In genomic region chr15:68337826-68338225, GRCh38 we compare ENCODE assay signal across 24 cellular contexts.
DNase-seq lines count a peak whose midpoint lies in the region; ATAC-seq and TF ChIP-seq lines count a peak whose summit lies in the region.
"Had no signal": no experiment of that assay in that cellular context is flagged by ENCODE, and none has a peak within 500 bp of the region (broad histone marks: within the 10 kb centered on the region; RNA-seq: fewer than 3 reads in every experiment).

No MANE protein-coding gene starts in this region.

- CTCF ChIA-PET in HEK293 (lab: Yijun Ruan, JAX) (no interaction called here), RWPE1 (lab: Yijun Ruan, JAX) (interaction anchor here (0.6 to 0.7 kb wide), 2 partner anchors 37 to 160 kb away, joined by 3 to 4 read pairs; no protein-coding TSS in a partner anchor)
- CTCF ChIA-PET in activated naive CD4-positive, alpha-beta T cell treated with anti-CD3 and anti-CD28 coated beads for 36 hours (lab: Charles Lee) = interaction anchor here (0.7 kb wide), 2 partner anchors 32 to 40 kb away, joined by 3 read pairs; no protein-coding TSS in a partner anchor

- H3K36me3 Mint-ChIP-seq in activated naive CD4-positive, alpha-beta T cell treated with anti-CD3 and anti-CD28 coated beads for 36 hours (ENCODE audit: low read depth) = no peaks in the 10 kb centered on the region
- H3K36me3 Mint-ChIP-seq: activated CD8-positive, alpha-beta memory T cell treated with anti-CD3 and anti-CD28 coated beads, Interleukin-2, amount 10 ng/mL, durations not matched to agents 7 days and 5 days; activated naive CD8-positive, alpha-beta T cell treated with anti-CD3 and anti-CD28 coated beads for 36 hours; brain had no signal

- intact Hi-C loops in tibial artery (cut with DNase I; ENCODE audit: low total_unique reads) = no loop called here
- intact Hi-C loops in activated naive CD4-positive, alpha-beta T cell treated with anti-CD3 and anti-CD28 coated beads for 36 hours (cut with micrococcal nuclease) = no loop called here

- POLR2A ChIA-PET in HEK293 (lab: Yijun Ruan, JAX) (no interaction called here), RWPE1 (lab: Yijun Ruan, JAX; ENCODE audit: low non-redundant PET) (no interaction called here)

- no peak overlapping the region for H3K27ac Mint-ChIP-seq in activated naive CD4-positive, alpha-beta T cell treated with anti-CD3 and anti-CD28 coated beads for 36 hours
- H3K27ac Mint-ChIP-seq: activated CD4-positive, alpha-beta T cell treated with anti-CD3 and anti-CD28 coated beads, Interleukin-2, amount 10 ng/mL, durations not matched to agents 24 days and 14 days; activated CD8-positive, alpha-beta memory T cell treated with anti-CD3 and anti-CD28 coated beads, Interleukin-2, amount 10 ng/mL, durations not matched to agents 7 days and 5 days; activated naive CD8-positive, alpha-beta T cell treated with anti-CD3 and anti-CD28 coated beads for 36 hours; activated T-helper 17 cell treated with anti-CD3 and anti-CD28 coated beads, Interleukin-2, amount 50 U/mL, for 72 hours; T-helper 1 cell treated with Interleukin-12 subunit alpha and Interleukin-12 subunit beta and Interleukin-4 antibody, amounts not matched to agents 30 μg/mL and 1 μg/mL, for 36 hours had no signal

- no peaks in the 10 kb centered on the region for H3K27me3 Mint-ChIP-seq in activated naive CD4-positive, alpha-beta T cell treated with anti-CD3 and anti-CD28 coated beads for 36 hours (ENCODE audit: low read depth)
- H3K27me3 Mint-ChIP-seq: activated CD8-positive, alpha-beta memory T cell treated with anti-CD3 and anti-CD28 coated beads, Interleukin-2, amount 10 ng/mL, durations not matched to agents 7 days and 5 days; activated naive CD8-positive, alpha-beta T cell treated with anti-CD3 and anti-CD28 coated beads for 36 hours; activated T-helper 17 cell treated with anti-CD3 and anti-CD28 coated beads, Interleukin-2, amount 50 U/mL, for 72 hours had no signal

- DNase-seq in RWPE1 (ENCODE audit: low spot score) (peak; percentile 17), kidney tubule cell (ENCODE audit: low spot score) (peak; percentile 64), tibial artery (peak; percentile 75 to 91), amygdala (lab: John Stamatoyannopoulos, UW) (no peak)
- no peak for DNase-seq in activated naive CD4-positive, alpha-beta T cell treated with anti-CD3 and anti-CD28 coated beads for 36 hours
- DNase-seq: activated CD4-positive, alpha-beta T cell treated with anti-CD3 and anti-CD28 coated beads, Interleukin-2, amount 10 ng/mL, durations not matched to agents 24 days and 14 days; activated CD8-positive, alpha-beta memory T cell treated with anti-CD3 and anti-CD28 coated beads, Interleukin-2, amount 10 ng/mL, durations not matched to agents 7 days and 5 days; activated naive CD8-positive, alpha-beta T cell treated with anti-CD3 and anti-CD28 coated beads for 36 hours; colonic mucosa; DMS79 treated with DMSO at 0.1 percent for 48 hours; H7; hippocampal formation; Karpas-422; NCI-H1417 treated with DMSO at 0.1 percent for 48 hours; NCI-H524 treated with DMSO at 0.1 percent for 48 hours; ovary; right lobe of liver; SHP77 treated with DMSO at 0.1 percent for 48 hours had no signal

- H3K36me3 ChIP-seq in HEK293 (ENCODE audit: control insufficient read depth in 2 of 2, insufficient read depth in 1 of 2, low read length in 2 of 2) = no peaks in the 10 kb centered on the region
- H3K36me3 ChIP-seq in tibial artery = peaks cover 0 to 12% (median 4%) of the 10 kb centered on the region in 3 donors
- H3K36me3 ChIP-seq: colonic mucosa, ovary, right lobe of liver had no signal

- H3K4me3 ChIP-seq in HEK293 (ENCODE audit: low read depth, low read length) = no peak overlapping the region
- no peak overlapping the region for H3K4me3 ChIP-seq in tibial artery
- H3K4me3 ChIP-seq: colonic mucosa, lung, ovary, right lobe of liver had no signal

- no peaks in the 10 kb centered on the region for H3K9me3 ChIP-seq in HEK293 (ENCODE audit: control insufficient read depth, insufficient read depth, low read depth, low read length)
- H3K9me3 ChIP-seq in tibial artery = no peaks in the 10 kb centered on the region
- H3K9me3 ChIP-seq: colonic mucosa, ovary, right lobe of liver had no signal

- no peaks in the 10 kb centered on the region for H3K9me3 Mint-ChIP-seq in activated naive CD4-positive, alpha-beta T cell treated with anti-CD3 and anti-CD28 coated beads for 36 hours
- H3K9me3 Mint-ChIP-seq: activated CD4-positive, alpha-beta T cell treated with anti-CD3 and anti-CD28 coated beads, Interleukin-2, amount 10 ng/mL, durations not matched to agents 24 days and 14 days; activated naive CD8-positive, alpha-beta T cell treated with anti-CD3 and anti-CD28 coated beads for 36 hours; activated T-helper 17 cell treated with anti-CD3 and anti-CD28 coated beads, Interleukin-2, amount 50 U/mL, for 72 hours; T-helper 1 cell treated with Interleukin-12 subunit alpha and Interleukin-12 subunit beta and Interleukin-4 antibody, amounts not matched to agents 30 μg/mL and 1 μg/mL, for 36 hours had no signal

- no peak for TF ChIP-seq CTCF in HEK293 (tag by site-specific recombination; IDR thresholded peaks at IDR 0.05)
- TF ChIP-seq CTCF in RWPE1 (conservative IDR thresholded peaks at IDR 0.05; ENCODE audit: low read depth) = no peak
- no peak for TF ChIP-seq CTCF in tibial artery (IDR thresholded peaks at IDR 0.05)

- no peak for TF ChIP-seq POLR2A in GM18505 (IDR thresholded peaks at IDR 0.05; ENCODE audit: borderline replicate concordance, extremely low read depth, insufficient read depth, insufficient read length)

- H3K27me3 ChIP-seq in tibial artery = no peaks in the 10 kb centered on the region
- H3K27me3 ChIP-seq: colonic mucosa, ovary, right lobe of liver had no signal

- H3K27ac ChIP-seq in HEK293 (ENCODE audit: extremely low read depth, low read depth, low read length) = no peak overlapping the region
- H3K27ac ChIP-seq in RWPE1 = no peak overlapping the region
- peak overlapping the region; percentile 94 to 95 for H3K27ac ChIP-seq in tibial artery
- H3K27ac ChIP-seq: colonic mucosa, ovary, right lobe of liver had no signal

- H3K4me1 ChIP-seq in HEK293 (ENCODE audit: control insufficient read depth, insufficient read depth, low read length) (no peaks in the 10 kb centered on the region), tibial artery (peaks cover 4 to 100% (median 95%) of the 10 kb centered on the region in 4 donors)
- H3K4me1 ChIP-seq: colonic mucosa, right lobe of liver had no signal

- H3K4me3 Mint-ChIP-seq in activated naive CD4-positive, alpha-beta T cell treated with anti-CD3 and anti-CD28 coated beads for 36 hours = no peak overlapping the region
- H3K4me3 Mint-ChIP-seq: activated CD4-positive, alpha-beta T cell treated with anti-CD3 and anti-CD28 coated beads, Interleukin-2, amount 10 ng/mL, durations not matched to agents 24 days and 14 days; activated CD8-positive, alpha-beta memory T cell treated with anti-CD3 and anti-CD28 coated beads, Interleukin-2, amount 10 ng/mL, durations not matched to agents 7 days and 5 days; activated naive CD8-positive, alpha-beta T cell treated with anti-CD3 and anti-CD28 coated beads for 36 hours; activated T-helper 17 cell treated with anti-CD3 and anti-CD28 coated beads, Interleukin-2, amount 50 U/mL, for 72 hours; brain; T-helper 1 cell treated with Interleukin-12 subunit alpha and Interleukin-12 subunit beta and Interleukin-4 antibody, amounts not matched to agents 30 μg/mL and 1 μg/mL, for 36 hours had no signal

- ATAC-seq in GM18505 (IDR thresholded peaks at IDR 0.05; ENCODE audit: unreplicated experiment) = no peak
- ATAC-seq: activated CD8-positive, alpha-beta memory T cell treated with anti-CD3 and anti-CD28 coated beads, Interleukin-2, amount 10 ng/mL, durations not matched to agents 7 days and 5 days; activated T-helper 17 cell treated with anti-CD3 and anti-CD28 coated beads, Interleukin-2, amount 50 U/mL, for 72 hours had no signal

- H3K4me1 Mint-ChIP-seq in activated naive CD4-positive, alpha-beta T cell treated with anti-CD3 and anti-CD28 coated beads for 36 hours (ENCODE audit: low read depth) = no peaks in the 10 kb centered on the region
- H3K4me1 Mint-ChIP-seq: activated T-helper 17 cell treated with anti-CD3 and anti-CD28 coated beads, Interleukin-2, amount 50 U/mL, for 72 hours had no signal

TF ChIP-seq in HEK293, 187 proteins besides CTCF, POLR2A, EP300 and RAD21:
- TF ChIP-seq ZNF248 (tag by site-specific recombination; IDR thresholded peaks at IDR 0.05) (no peak), ZFHX2 (tag by site-specific recombination; conservative IDR thresholded peaks at IDR 0.05) (0 out of 2 replicates have a peak, but pooled peaks have one; percentile 7), ZIC2 (tag by site-specific recombination; IDR thresholded peaks at IDR 0.05) (peak; percentile 56)

Comparison
In these comparisons a context has a peak if more than half of its experiments do, and no peak if none do; other contexts are left out.
1. H3K27ac ChIP-seq: peak in tibial artery (2 of 2); none in HEK293 (single experiment) and RWPE1 (single experiment).
2. DNase-seq: peak in RWPE1 (single experiment), kidney tubule cell (single experiment) and tibial artery (2 of 2); none in activated naive CD4-positive, alpha-beta T cell treated with anti-CD3 and anti-CD28 coated beads for 36 hours (single experiment) and amygdala (0 of 56).